In genomic region chr19:15304140-15304705, GRCh38 we compare ENCODE assay signal across 9 cellular contexts. TPM values are rescaled to one million over a fixed set of nuclear protein-coding genes. Genes with fewer than 3 reads are reported as not detected.
A peak's percentile ranks its signal among the peaks of the same experiment; 100 is the strongest.
DNase-seq lines count a peak whose midpoint lies in the region; ATAC-seq and TF ChIP-seq lines count a peak whose summit lies in the region.
"Had no signal": no experiment of that assay in that cellular context is flagged by ENCODE, and none has a peak within 500 bp of the region (broad histone marks: within the 10 kb centered on the region; RNA-seq: fewer than 3 reads in every experiment).

No MANE protein-coding gene starts in this region.

- H3K9ac ChIP-seq in SK-N-MC (ENCODE audit: insufficient read length) = peak overlapping the region; percentile 33

- H3K27me3 ChIP-seq in sigmoid colon = no peaks in the 10 kb centered on the region

- peak overlapping the region; percentile 20 for H3K4me3 ChIP-seq in SK-N-MC
- H3K4me3 ChIP-seq in epithelial cell of esophagus (ENCODE audit: low read length) = no peak overlapping the region
- H3K4me3 ChIP-seq in sigmoid colon = no peak overlapping the region

- 55 to 63% methylated on average over 10 of the region's 10 CpGs for WGBS in sigmoid colon, 2 donors

- peaks cover 11% of the 10 kb centered on the region; the same call in 1 of the 2 replicates for H3K36me3 ChIP-seq in SK-N-MC (ENCODE audit: insufficient read depth, low read length)
- no peaks in the 10 kb centered on the region for H3K36me3 ChIP-seq in sigmoid colon

- no peak for ATAC-seq in GM21423 (IDR thresholded peaks at IDR 0.05; ENCODE audit: unreplicated experiment)

- H3K4me1 ChIP-seq in sigmoid colon = peaks cover 0 to 91% (median 73%) of the 10 kb centered on the region in 4 donors

- peak overlapping the region; percentile 77 for H3K27ac ChIP-seq in SK-N-MC
- H3K27ac ChIP-seq in sigmoid colon = peak overlapping the region; percentile 4 to 83 (median 72)

- no peaks in the 10 kb centered on the region for H3K9me3 ChIP-seq in SK-N-MC (ENCODE audit: low read depth, low read length)
- H3K9me3 ChIP-seq in sigmoid colon = no peaks in the 10 kb centered on the region

- intact Hi-C loops in sigmoid colon (cut with DNase I) = no loop called here

- TF ChIP-seq POLR2A in sigmoid colon (IDR thresholded peaks at IDR 0.05) = no peak

- TF ChIP-seq CTCF in epithelial cell of esophagus (IDR thresholded peaks at IDR 0.05; ENCODE audit: insufficient read depth, low read depth, low read length, missing control alignments) = no peak
- no peak for TF ChIP-seq CTCF in sigmoid colon (IDR thresholded peaks at IDR 0.05)

- peak; percentile 53 for DNase-seq in EH (ENCODE audit: low read depth)
- no peak for DNase-seq in SK-N-MC (ENCODE audit: low read depth, low spot score)
- peak; percentile 48 for DNase-seq in epithelial cell of esophagus (ENCODE audit: low read depth)
- peak; percentile 90 for DNase-seq in sigmoid colon
- DNase-seq in NCI-H146 (lab: John Stamatoyannopoulos, UW) = no peak
- DNase-seq in GDM1 (lab: John Stamatoyannopoulos, UW) = no peak
- DNase-seq in NOMO-1 (lab: John Stamatoyannopoulos, UW; ENCODE audit: unreplicated experiment in 2 of 2) = no peak
- DNase-seq: dermis blood vessel endothelial cell had no signal

- no peak for TF ChIP-seq EP300 in sigmoid colon (IDR thresholded peaks at IDR 0.05)

RNA-seq across cellular contexts. Expression of gene BRD4, which starts 28.1 kb away (rescaled TPM):
- 10 to 100 TPM; 15.0 to 43.8 (median 21.4) TPM for total RNA-seq in sigmoid colon
- polyA plus RNA-seq in sigmoid colon = 10 to 100 TPM in 2 of 3 donors, 1 to 10 TPM in 1; 9.0 to 42.1 (median 13.6) TPM

Comparison
In these comparisons a context has a peak if more than half of its experiments do, and no peak if none do; other contexts are left out.
1. DNase-seq: peak in EH (single experiment), epithelial cell of esophagus (single experiment) and sigmoid colon (single experiment); none in SK-N-MC (single experiment), NCI-H146 (single experiment), GDM1 (single experiment) and NOMO-1 (0 of 2).